26 cellular contexts compared by ENCODE assay signal in genomic region chr20:34724172-34724571, GRCh38.
"Had no signal": no experiment of that assay in that cellular context is flagged by ENCODE, and none has a peak within 500 bp of the region (broad histone marks: within the 10 kb centered on the region; RNA-seq: fewer than 3 reads in every experiment).

No MANE protein-coding gene starts in this region.

- H3K27me3 ChIP-seq: esophagus squamous epithelium, neutrophil, sigmoid colon, spleen, suprapubic skin, vagina had no signal

- DNase-seq: dermis blood vessel endothelial cell; effector memory CD4-positive, alpha-beta T cell; erythroblast; esophagus squamous epithelium; foreskin melanocyte; glutamatergic neuron; kidney; mesenchymal stem cell; mucosa of descending colon; naive B cell; sigmoid colon; spleen; stimulated activated CD4-positive, alpha-beta T cell treated with anti-CD3 and anti-CD28 coated beads, Interleukin-15, amount 100 ng/mL, for 24 hours; stimulated activated CD4-positive, alpha-beta T cell treated with anti-CD3 and anti-CD28 coated beads, Interleukin-2, amount 100 ng/mL, for 48 hours; stimulated activated naive B cell treated with anti-CD40 and anti-IgM and Interleukin-4, amounts not matched to agents 10 μg/mL and 1 μg/mL and 100 μg/mL, for 72 hours had no signal

- H3K27ac ChIP-seq: coronary artery, esophagus squamous epithelium, neutrophil, parathyroid adenoma, sigmoid colon, spleen, suprapubic skin, vagina had no signal

- H3K4me3 ChIP-seq: coronary artery, esophagus squamous epithelium, lung, mucosa of descending colon, sigmoid colon, spleen, suprapubic skin, vagina had no signal

- H3K27me3 Mint-ChIP-seq: naive B cell; natural killer cell treated with Interleukin-12 subunit alpha and Interleukin-12 subunit beta and Interleukin-15 and Interleukin-18, amount 100 ng/mL, for 72 hours; progenitor cell of endocrine pancreas; stimulated activated naive B cell treated with anti-CD40 and anti-IgM and Interleukin-4, amounts not matched to agents 10 μg/mL and 1 μg/mL and 100 μg/mL, for 72 hours; stimulated activated naive CD8-positive, alpha-beta T cell treated with anti-CD3 and anti-CD28 coated beads, Interleukin-15, Interleukin-2, amounts not matched to agents 100 ng/mL and 50 ng/mL, for 24 hours had no signal

- H3K9me3 Mint-ChIP-seq: mesothelial cell of epicardium; naive B cell; natural killer cell treated with Interleukin-12 subunit alpha and Interleukin-12 subunit beta and Interleukin-15 and Interleukin-18, amount 100 ng/mL, for 72 hours; neural crest cell; stimulated activated naive B cell treated with anti-CD40 and anti-IgM and Interleukin-4, amounts not matched to agents 10 μg/mL and 1 μg/mL and 100 μg/mL, for 72 hours; stimulated activated naive CD8-positive, alpha-beta T cell treated with anti-CD3 and anti-CD28 coated beads, Interleukin-15, Interleukin-2, amounts not matched to agents 100 ng/mL and 50 ng/mL, for 24 hours had no signal

- H3K27ac Mint-ChIP-seq: mesothelial cell of epicardium; naive B cell; natural killer cell treated with Interleukin-12 subunit alpha and Interleukin-12 subunit beta and Interleukin-15 and Interleukin-18, amount 100 ng/mL, for 72 hours; progenitor cell of endocrine pancreas; stimulated activated naive B cell treated with anti-CD40 and anti-IgM and Interleukin-4, amounts not matched to agents 10 μg/mL and 1 μg/mL and 100 μg/mL, for 72 hours; stimulated activated naive CD8-positive, alpha-beta T cell treated with anti-CD3 and anti-CD28 coated beads, Interleukin-15, Interleukin-2, amounts not matched to agents 100 ng/mL and 50 ng/mL, for 24 hours had no signal

- H3K4me1 ChIP-seq: parathyroid adenoma, sigmoid colon, suprapubic skin, vagina had no signal

- H3K9me3 ChIP-seq: esophagus squamous epithelium, mucosa of descending colon, neutrophil, sigmoid colon, spleen, suprapubic skin, vagina had no signal

- ATAC-seq: mucosa of descending colon; natural killer cell treated with Interleukin-12 subunit alpha and Interleukin-12 subunit beta and Interleukin-15 and Interleukin-18, amount 100 ng/mL, for 72 hours; stimulated activated naive B cell treated with anti-CD40 and anti-IgM and Interleukin-4, amounts not matched to agents 10 μg/mL and 1 μg/mL and 100 μg/mL, for 72 hours had no signal

- H3K4me1 Mint-ChIP-seq: mesothelial cell of epicardium, neural crest cell had no signal

- H3K4me3 Mint-ChIP-seq: mesothelial cell of epicardium; naive B cell; natural killer cell treated with Interleukin-12 subunit alpha and Interleukin-12 subunit beta and Interleukin-15 and Interleukin-18, amount 100 ng/mL, for 72 hours; neural crest cell; stimulated activated naive B cell treated with anti-CD40 and anti-IgM and Interleukin-4, amounts not matched to agents 10 μg/mL and 1 μg/mL and 100 μg/mL, for 72 hours; stimulated activated naive CD8-positive, alpha-beta T cell treated with anti-CD3 and anti-CD28 coated beads, Interleukin-15, Interleukin-2, amounts not matched to agents 100 ng/mL and 50 ng/mL, for 24 hours had no signal
